In genomic region chr16:57906385-57907316, GRCh38 we compare ENCODE assay signal across 8 cellular contexts.
DNase-seq lines count a peak whose midpoint lies in the region; ATAC-seq and TF ChIP-seq lines count a peak whose summit lies in the region.

No MANE protein-coding gene starts in this region.

- H3K4me3 Mint-ChIP-seq in activated naive CD8-positive, alpha-beta T cell treated with anti-CD3 and anti-CD28 coated beads for 36 hours: no peak overlapping the region

- DNase-seq in activated naive CD8-positive, alpha-beta T cell treated with anti-CD3 and anti-CD28 coated beads for 36 hours: peak; percentile 12
- DNase-seq in kidney epithelial cell (ENCODE audit: low read depth) (no peak), hippocampal formation (lab: John Stamatoyannopoulos, UW) (no peak), NOMO-1 treated with dmso at 0.1 percent for 144 hours (lab: John Stamatoyannopoulos, UW; ENCODE audit: unreplicated experiment) (no peak)

- ATAC-seq in HG02759 (IDR thresholded peaks at IDR 0.05; ENCODE audit: unreplicated experiment): peak; percentile 49
- ATAC-seq in HG02981 (IDR thresholded peaks at IDR 0.05; ENCODE audit: unreplicated experiment): no peak
- no peak for ATAC-seq in HG03039 (IDR thresholded peaks at IDR 0.05; ENCODE audit: unreplicated experiment)

- H3K4me3 ChIP-seq in kidney epithelial cell (ENCODE audit: low read depth, low read length): no peak overlapping the region

- peaks cover 3% of the 10 kb centered on the region for H3K27me3 ChIP-seq in kidney epithelial cell (ENCODE audit: control insufficient read depth, insufficient read depth, low read length)

- no peaks in the 10 kb centered on the region for H3K4me1 Mint-ChIP-seq in activated naive CD8-positive, alpha-beta T cell treated with anti-CD3 and anti-CD28 coated beads for 36 hours

- peak; percentile 54 for TF ChIP-seq CTCF in 22Rv1 (IDR thresholded peaks at IDR 0.05)
- peak; percentile 62 for TF ChIP-seq CTCF in kidney epithelial cell (IDR thresholded peaks at IDR 0.05; ENCODE audit: insufficient read depth, low read length, poor library complexity, severe bottlenecking)

- no peaks in the 10 kb centered on the region for H3K36me3 Mint-ChIP-seq in activated naive CD8-positive, alpha-beta T cell treated with anti-CD3 and anti-CD28 coated beads for 36 hours

- no peak overlapping the region for H3K27ac ChIP-seq in 22Rv1

- no peak overlapping the region for H3K27ac Mint-ChIP-seq in activated naive CD8-positive, alpha-beta T cell treated with anti-CD3 and anti-CD28 coated beads for 36 hours

- no peaks in the 10 kb centered on the region for H3K9me3 Mint-ChIP-seq in activated naive CD8-positive, alpha-beta T cell treated with anti-CD3 and anti-CD28 coated beads for 36 hours

- peaks cover 5% of the 10 kb centered on the region for H3K27me3 Mint-ChIP-seq in activated naive CD8-positive, alpha-beta T cell treated with anti-CD3 and anti-CD28 coated beads for 36 hours

- no peaks in the 10 kb centered on the region for H3K36me3 ChIP-seq in kidney epithelial cell (ENCODE audit: control insufficient read depth, insufficient read depth, low read length)
